8 cellular contexts compared by ENCODE assay signal in the genomic region with DNA sequence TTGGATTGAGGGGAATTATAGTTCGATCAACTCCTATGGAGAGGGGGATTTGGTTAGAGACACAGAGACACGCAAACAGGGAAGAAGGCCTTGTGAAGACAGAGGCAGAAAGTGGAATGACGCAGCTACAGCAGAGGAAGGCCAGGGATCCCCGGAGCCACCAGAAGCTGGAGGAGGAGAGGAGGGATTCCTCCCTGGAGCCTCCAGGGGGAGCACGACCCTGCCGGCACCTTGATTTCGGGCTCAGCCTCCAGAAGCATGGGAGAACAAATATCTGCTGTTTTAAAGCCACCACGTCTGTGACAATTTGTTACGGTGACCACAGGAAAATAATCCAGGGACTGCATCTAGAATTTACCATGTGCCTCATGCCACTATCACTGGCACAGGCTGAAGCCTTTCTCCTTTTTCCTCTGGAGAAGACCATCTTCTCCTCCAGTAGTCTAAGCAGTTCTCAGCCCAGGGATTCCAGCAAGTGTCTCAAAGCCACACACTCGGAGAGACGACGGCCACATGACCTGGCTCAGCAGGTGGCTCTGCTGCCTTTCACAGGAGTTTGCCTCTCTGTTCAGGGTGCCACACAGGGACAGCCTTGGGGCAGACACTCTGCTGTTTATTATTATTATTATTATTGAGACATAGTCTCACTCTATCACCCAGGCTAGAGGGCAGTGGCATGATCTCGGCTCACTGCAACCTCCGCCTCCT. TPM values are rescaled to one million over a fixed set of nuclear protein-coding genes. Genes with fewer than 3 reads are reported as not detected.
DNase-seq lines count a peak whose midpoint lies in the region; ATAC-seq and TF ChIP-seq lines count a peak whose summit lies in the region.

No MANE protein-coding gene starts in this region.

- H3K4me1 ChIP-seq in OCI-LY7 (ENCODE audit: insufficient read depth, low read length, poor library complexity, severe bottlenecking): no peaks in the 10 kb centered on the region
- peaks cover 5% of the 10 kb centered on the region for H3K4me1 ChIP-seq in body of pancreas

- no TSS peak for BruUV-seq in OCI-LY7 (replicated peaks; lab: Mats Ljungman, UMichigan)

- peak; percentile 50 for DNase-seq in AG10803 (ENCODE audit: low read depth)
- DNase-seq in GM13976 (ENCODE audit: low spot score): peak; percentile 60
- peak; percentile 34 for DNase-seq in OCI-LY7 (ENCODE audit: low spot score)
- peak; percentile 58 to 70 (median 62) for DNase-seq in body of pancreas
- peak; percentile 85 for DNase-seq in iPS-NIHi11 (ENCODE audit: low spot score)
- peak; percentile 32 for DNase-seq in stimulated activated CD4-positive, alpha-beta T cell treated with anti-CD3 and anti-CD28 coated beads, Interleukin-4, amount 100 ng/mL, for 24 hours

- no peaks in the 10 kb centered on the region for H3K9me3 ChIP-seq in OCI-LY7 (ENCODE audit: low read length)
- H3K9me3 ChIP-seq in body of pancreas: no peaks in the 10 kb centered on the region

- no peak for TF ChIP-seq POLR2A in body of pancreas (IDR thresholded peaks at IDR 0.05)

- WGBS in body of pancreas, 2 donors: 18 to 19% methylated on average over 14 of the region's 14 CpGs

- in situ Hi-C loops in GM13976 (cut with MboI; ENCODE audit: low sequenced_read_pairs, unreplicated experiment): loop anchor here (25.0 kb wide), 1 partner anchor 890 kb away; no protein-coding TSS in a partner anchor

- no peak overlapping the region for H2AFZ ChIP-seq in OCI-LY7 (ENCODE audit: low read length)

- H4K20me1 ChIP-seq in OCI-LY7 (ENCODE audit: insufficient read depth, low read length): no peaks in the 10 kb centered on the region

- H3K9me2 ChIP-seq in OCI-LY7 (ENCODE audit: insufficient read depth, low read length): no peaks in the 10 kb centered on the region

- CTCF ChIA-PET in OCI-LY7 (lab: Charles Lee; ENCODE audit: unreplicated experiment): no interaction called here

- no peak overlapping the region for H3K4me3 ChIP-seq in AG10803 (ENCODE audit: low read length)
- H3K4me3 ChIP-seq in OCI-LY7 (ENCODE audit: low read depth, low read length, poor library complexity, severe bottlenecking): no peak overlapping the region
- no peak overlapping the region for H3K4me3 ChIP-seq in body of pancreas

- H3K36me3 ChIP-seq in OCI-LY7 (ENCODE audit: insufficient read depth, low read length) (no peaks in the 10 kb centered on the region), body of pancreas (replicated peaks in 1 of 2; ENCODE audit: insufficient read depth in 1 of 2, low read depth in 2 of 2) (no peaks in the 10 kb centered on the region)

- ATAC-seq in body of pancreas (peak; percentile 80), GM19351 (IDR thresholded peaks at IDR 0.05; ENCODE audit: unreplicated experiment) (no peak), HG03432 (IDR thresholded peaks at IDR 0.05; ENCODE audit: unreplicated experiment) (no peak)

- intact Hi-C loops in OCI-LY7 (cut with micrococcal nuclease; ENCODE audit: unreplicated experiment) (no loop called here), body of pancreas (cut with DNase I) (loop anchor here (5.0 kb wide), 1 partner anchor 100 kb away; no protein-coding TSS in a partner anchor)

- TF ChIP-seq CTCF in AG10803 (conservative IDR thresholded peaks at IDR 0.05; ENCODE audit: low read length): peak; percentile 85
- peak; percentile 33 for TF ChIP-seq CTCF in GM13976 (IDR thresholded peaks at IDR 0.05; ENCODE audit: borderline replicate concordance, control extremely low read depth, extremely low read depth, insufficient read depth, missing control alignments)
- TF ChIP-seq CTCF in OCI-LY7 (conservative IDR thresholded peaks at IDR 0.05; ENCODE audit: low read length): peak; percentile 63
- TF ChIP-seq CTCF in body of pancreas (IDR thresholded peaks at IDR 0.05): peak; percentile 66 to 79 (median 73)

- H3K4me2 ChIP-seq in OCI-LY7 (ENCODE audit: low read length): no peak overlapping the region

- H3K27me3 ChIP-seq in body of pancreas: no peaks in the 10 kb centered on the region

- H3K27ac ChIP-seq in OCI-LY7 (ENCODE audit: low read depth, low read length, poor library complexity, severe bottlenecking) (no peak overlapping the region), body of pancreas (no peak overlapping the region)

- POLR2A ChIA-PET in OCI-LY7 (lab: Charles Lee): interaction anchor here (0.5 kb wide), 1 partner anchor 11 kb away, joined by 3 read pairs; no protein-coding TSS in a partner anchor

- H3K79me2 ChIP-seq in OCI-LY7 (ENCODE audit: insufficient read depth, low read depth, low read length): no peaks in the 10 kb centered on the region

RNA-seq across cellular contexts. Expression of a gene that starts 39.9 kb away (rescaled TPM):
- total RNA-seq in OCI-LY7 (2014; rRNA removed; shearing (Covaris generic)): 13.4 and 23.2 TPM in 2 replicates
- total RNA-seq in OCI-LY7 (2022): 34.0 and 36.1 TPM in 2 replicates
- total RNA-seq in body of pancreas: not detected

RNA-seq across cellular contexts. Expression of a gene that starts 56.8 kb away (rescaled TPM):
- total RNA-seq in OCI-LY7 (2014; rRNA removed; shearing (Covaris generic)): 11.9 and 12.5 TPM in 2 replicates
- total RNA-seq in OCI-LY7 (2022): 17.0 and 20.6 TPM in 2 replicates
- total RNA-seq in body of pancreas: 10 to 100 TPM; 18.2 to 23.7 TPM

Comparison
In these comparisons a context has a peak if more than half of its experiments do, and no peak if none do; other contexts are left out.
1. DNase-seq: peak in every context shown above with its lines; median percentile 85 in iPS-NIHi11; 62 in body of pancreas; 60 in GM13976; 50 in AG10803; 34 in OCI-LY7; 32 in stimulated activated CD4-positive, alpha-beta T cell treated with anti-CD3 and anti-CD28 coated beads, Interleukin-4, amount 100 ng/mL, for 24 hours.
2. CTCF ChIP-seq: peak in every context shown above with its lines; median percentile 85 in AG10803; 73 in body of pancreas; 63 in OCI-LY7; 33 in GM13976.
3. RNA of a gene that starts 39.9 kb away (total RNA-seq): 13.4 to 36.1 TPM in OCI-LY7; not detected in body of pancreas; every median in the first group is over 10 times any median in the second.